ENCODE assay signal across 8 cellular contexts in genomic region chr10:131900350-131901152, GRCh38. TPM values are rescaled to one million over a fixed set of nuclear protein-coding genes. Genes with fewer than 3 reads are reported as not detected.
DNase-seq lines count a peak whose midpoint lies in the region; ATAC-seq, FAIRE-seq and TF ChIP-seq lines count a peak whose summit lies in the region.

Gene PPP2R2D, plus strand, starts transcription at chr10:131901008. Its CDS starts 141 bp downstream, at chr10:131901149.

- H3K27ac Mint-ChIP-seq in Caco-2 (ENCODE audit: unreplicated experiment) = peak within 1 kb of the TSS; percentile 83

- H3K4me1 ChIP-seq in Caco-2 (peaks cover 19% of the 10 kb centered on the region; the same call in 1 of the 2 replicates), NT2/D1 (ENCODE audit: insufficient read depth, insufficient read length) (no peaks in the 10 kb centered on the region), endothelial cell of umbilical vein (ENCODE audit: control insufficient read depth, extremely low read depth, insufficient read depth, low read length) (peaks cover 23% of the 10 kb centered on the region)

- H3K9ac ChIP-seq in NT2/D1 (ENCODE audit: insufficient read length, low read depth) (peak within 1 kb of the TSS; percentile 83), endothelial cell of umbilical vein (replicated peaks; ENCODE audit: extremely low read depth, insufficient read depth, low read length) (peak within 1 kb of the TSS; percentile 84)

- POLR2A ChIA-PET in Caco-2 (lab: Charles Lee) (interaction anchor here (0.6 to 1.3 kb wide), 3 partner anchors 48 to 634 kb away, joined by 3 to 6 read pairs (median 3); no protein-coding TSS in a partner anchor), endothelial cell of umbilical vein (lab: Charles Lee) (interaction anchor here (0.6 to 2.1 kb wide), 5 partner anchors 32 to 82 kb away, joined by 3 to 6 read pairs (median 3); partner anchors contain the start of gene BNIP3)

- H3K4me1 Mint-ChIP-seq in Caco-2 (ENCODE audit: low read depth, unreplicated experiment) = peaks cover 19% of the 10 kb centered on the region

- intact Hi-C loops in Caco-2 (cut with micrococcal nuclease; ENCODE audit: unreplicated experiment) = no loop called here
- intact Hi-C loops in endothelial cell of umbilical vein (cut with micrococcal nuclease) = loop anchor here (1.0 kb wide), 4 partner anchors 48 to 430 kb away; partner anchors contain the start of gene BNIP3

- H2AFZ ChIP-seq in endothelial cell of umbilical vein (ENCODE audit: low read depth, low read length) = peak within 1 kb of the TSS; percentile 48

- H3K9me1 ChIP-seq in endothelial cell of umbilical vein (replicated peaks; ENCODE audit: control insufficient read depth, extremely low read depth, insufficient read depth, low read length) = no peaks in the 10 kb centered on the region

- H4K20me1 ChIP-seq in endothelial cell of umbilical vein (replicated peaks; ENCODE audit: control insufficient read depth, extremely low read depth, insufficient read depth, low read length) = peaks cover 2% of the 10 kb centered on the region

- H3K36me3 ChIP-seq in Caco-2 (ENCODE audit: control insufficient read depth, insufficient read depth, low read length) (no peaks in the 10 kb centered on the region), NT2/D1 (ENCODE audit: insufficient read depth, insufficient read length, low read length) (peaks cover 9% of the 10 kb centered on the region), endothelial cell of umbilical vein (ENCODE audit: control insufficient read depth in 2 of 2, extremely low read depth in 1 of 2, insufficient read depth in 2 of 2, low read length in 2 of 2) (peaks cover 0 to 2% of the 10 kb centered on the region in 2 experiments)

- no peaks in the 10 kb centered on the region for H3K27me3 ChIP-seq in Caco-2 (replicated peaks; ENCODE audit: control insufficient read depth, insufficient read depth, low read length)
- peaks cover 17% of the 10 kb centered on the region for H3K27me3 ChIP-seq in NT2/D1 (ENCODE audit: insufficient read depth, insufficient read length)
- peaks cover 12 to 18% of the 10 kb centered on the region in 2 experiments for H3K27me3 ChIP-seq in endothelial cell of umbilical vein (ENCODE audit: control insufficient read depth in 2 of 2, insufficient read depth in 2 of 2, low read length in 2 of 2)

- H3K27me3 Mint-ChIP-seq in Caco-2 (ENCODE audit: insufficient read depth, unreplicated experiment) = peaks cover 10% of the 10 kb centered on the region

- H3K79me2 ChIP-seq in endothelial cell of umbilical vein (ENCODE audit: control insufficient read depth, insufficient read depth, low read length) = peaks cover 43% of the 10 kb centered on the region

- TF ChIP-seq CTCF in Caco-2 (IDR thresholded peaks at IDR 0.05; ENCODE audit: insufficient read depth in 1 of 2, low read depth in 1 of 2, low read length in 1 of 2, severe bottlenecking in 1 of 2, unreplicated experiment in 1 of 2) = no peak
- no peak for TF ChIP-seq CTCF in endothelial cell of umbilical vein (IDR thresholded peaks at IDR 0.05; ENCODE audit: extremely low read depth in 1 of 2, insufficient read depth in 1 of 2, low read depth in 1 of 2, low read length in 2 of 2)

- CTCF ChIA-PET in Caco-2 (lab: Charles Lee) (interaction anchor here (1.6 kb wide), 1 partner anchor 15 kb away, joined by 5 read pairs; no protein-coding TSS in a partner anchor), endothelial cell of umbilical vein (lab: Charles Lee) (interaction anchor here (1.0 to 6.9 kb wide), 9 partner anchors 15 to 122 kb away, joined by 3 to 64 read pairs (median 6); no protein-coding TSS in a partner anchor)

- TF ChIP-seq POLR2A in endothelial cell of umbilical vein (IDR thresholded peaks at IDR 0.05; ENCODE audit: low read depth, low read length) = peak; percentile 45

- H3K27ac ChIP-seq in endothelial cell of umbilical vein (ENCODE audit: insufficient read depth, low read depth, low read length) = peak within 1 kb of the TSS; percentile 72

- H3K4me3 ChIP-seq in Caco-2 (ENCODE audit: low read depth, low read length) (peak within 1 kb of the TSS; percentile 88), NT2/D1 (ENCODE audit: insufficient read length, low read depth) (peak within 1 kb of the TSS; percentile 81), endothelial cell of umbilical vein (replicated peaks in 1 of 3; ENCODE audit: insufficient read depth in 1 of 3, low read depth in 1 of 3, low read length in 3 of 3) (peak within 1 kb of the TSS; percentile 87 to 95 (median 93))

- dilution Hi-C loops in endothelial cell of umbilical vein (cut with MboI; ENCODE audit: extremely low pct_ligation_motif_present, low sequenced_read_pairs) = no loop called here

- H3K36me3 Mint-ChIP-seq in Caco-2 (ENCODE audit: insufficient read depth, unreplicated experiment) = peaks cover 33% of the 10 kb centered on the region

- BruUV-seq in Caco-2 (replicated peaks; lab: Mats Ljungman, UMichigan) (no TSS peak), endothelial cell of umbilical vein (replicated peaks; lab: Mats Ljungman, UMichigan) (no TSS peak)

- FAIRE-seq in HTR-8/SVneo (lab: Jason Lieb, UNC) (no peak), endothelial cell of umbilical vein (lab: Jason Lieb, UNC) (no peak)

- H3K9me3 ChIP-seq in Caco-2 = no peaks in the 10 kb centered on the region
- H3K9me3 ChIP-seq in NT2/D1 (ENCODE audit: insufficient read depth, low read length) = no peaks in the 10 kb centered on the region
- H3K9me3 ChIP-seq in endothelial cell of umbilical vein (replicated peaks; ENCODE audit: control insufficient read depth, insufficient read depth, low read length) = no peaks in the 10 kb centered on the region

- peak; percentile 90 for ATAC-seq in GM21381 (IDR thresholded peaks at IDR 0.05; ENCODE audit: unreplicated experiment)

- H3K4me3 Mint-ChIP-seq in Caco-2 (ENCODE audit: unreplicated experiment) = peak within 1 kb of the TSS; percentile 90

- peak; percentile 96 to 98 for DNase-seq in Caco-2
- peak; percentile 85 for DNase-seq in HTR-8/SVneo (ENCODE audit: insufficient read length, low spot score)
- DNase-seq in NT2/D1 (ENCODE audit: low read depth, low spot score) = peak; percentile 83
- peak; percentile 97 for DNase-seq in activated CD8-positive, alpha-beta memory T cell treated with anti-CD3 and anti-CD28 coated beads, Interleukin-2, amount 50 U/mL, for 48 hours
- peak; percentile 90 for DNase-seq in endothelial cell of umbilical vein (ENCODE audit: low read depth, low spot score)
- peak; percentile 94 for DNase-seq in midbrain (lab: John Stamatoyannopoulos, UW)
- DNase-seq in stimulated activated CD8-positive, alpha-beta memory T cell treated with anti-CD3 and anti-CD28 coated beads, Interleukin-2, amount 100 ng/mL, for 1 hour (ENCODE audit: low read depth in 2 of 2) = peak; percentile 91

- peak within 1 kb of the TSS; percentile 99 for H3K4me2 ChIP-seq in endothelial cell of umbilical vein (ENCODE audit: insufficient read depth, low read length)

- H3K9me3 Mint-ChIP-seq in Caco-2 (ENCODE audit: unreplicated experiment) = no peaks in the 10 kb centered on the region

TF ChIP-seq in endothelial cell of umbilical vein, 7 proteins besides CTCF, POLR2A, EP300 and RAD21:
- TF ChIP-seq POLR2AphosphoS5 (IDR thresholded peaks at IDR 0.05; ENCODE audit: insufficient read depth, low read depth, low read length) (peak; percentile 60), FOS (IDR thresholded peaks at IDR 0.05; ENCODE audit: borderline replicate concordance, insufficient read depth, low read length) (no peak), JUN (IDR thresholded peaks at IDR 0.05; ENCODE audit: borderline replicate concordance, insufficient read depth, insufficient read length, low read depth) (peak; percentile 72), MYC (IDR thresholded peaks at IDR 0.05; ENCODE audit: low read depth, low read length) (no peak)

RNA-seq across cellular contexts. Expression of gene PPP2R2D, which starts in this region (rescaled TPM):
- total RNA-seq in Caco-2 (2022) (34.4 and 39.8 TPM in 2 replicates), endothelial cell of umbilical vein (33.9 and 36.3 TPM in 2 replicates)
- 27.8 and 29.9 TPM in 2 replicates for polyA plus RNA-seq in endothelial cell of umbilical vein
- polyA plus RNA-seq in endothelial cell of umbilical vein (2011; cell fraction: cytosol; rRNA removed) = 36.2 and 42.3 TPM in 2 replicates
- 63.6 and 63.8 TPM in 2 replicates for polyA plus RNA-seq in endothelial cell of umbilical vein (2011; cell fraction: nucleus; rRNA removed)
- polyA plus RNA-seq in endothelial cell of umbilical vein (2012) = 36.3 and 38.9 TPM in 2 replicates
- 38.5 and 41.4 TPM in 2 replicates for polyA minus RNA-seq in endothelial cell of umbilical vein
- 19.3 TPM for polyA minus RNA-seq in endothelial cell of umbilical vein (2011; cell fraction: cytosol; rRNA and poly(A)+ RNA removed)
- 32.3 and 34.4 TPM in 2 replicates for polyA minus RNA-seq in endothelial cell of umbilical vein (2011; cell fraction: nucleus; rRNA and poly(A)+ RNA removed)

Comparison
In these comparisons a context has a peak if more than half of its experiments do, and no peak if none do; other contexts are left out.
1. Peak in every context shown above with its lines: DNase-seq, ATAC-seq, H3K4me3 ChIP-seq and H3K27ac ChIP-seq.